Comparison of ENCODE assay signal across 8 cellular contexts in genomic region chr1:168135116-168135981, GRCh38. TPM values are rescaled to one million over a fixed set of nuclear protein-coding genes. Genes with fewer than 3 reads are reported as not detected.
DNase-seq lines count a peak whose midpoint lies in the region; ATAC-seq and TF ChIP-seq lines count a peak whose summit lies in the region.

No MANE protein-coding gene starts in this region.

- peaks cover 15% of the 10 kb centered on the region for H3K4me1 ChIP-seq in CD4-positive, alpha-beta memory T cell (ENCODE audit: insufficient read depth, low read length)
- H3K4me1 ChIP-seq in colonic mucosa (peaks cover 6% of the 10 kb centered on the region), mucosa of descending colon (ENCODE audit: low read depth) (peaks cover 5% of the 10 kb centered on the region)

- H3K4me1 Mint-ChIP-seq in CD4-positive, alpha-beta memory T cell = peaks cover 12 to 30% (median 15%) of the 10 kb centered on the region in 4 donors
- peaks cover 40% of the 10 kb centered on the region for H3K4me1 Mint-ChIP-seq in nephron

- H3K27me3 ChIP-seq in CD4-positive, alpha-beta memory T cell (ENCODE audit: insufficient read depth, low read length) = peaks cover 16% of the 10 kb centered on the region
- no peaks in the 10 kb centered on the region for H3K27me3 ChIP-seq in colonic mucosa

- H3K9me3 ChIP-seq in CD4-positive, alpha-beta memory T cell (ENCODE audit: control insufficient read depth in 1 of 2, low read length in 2 of 2) = no peaks in the 10 kb centered on the region
- no peaks in the 10 kb centered on the region for H3K9me3 ChIP-seq in colonic mucosa
- no peaks in the 10 kb centered on the region for H3K9me3 ChIP-seq in mucosa of descending colon

- H3K36me3 ChIP-seq in CD4-positive, alpha-beta memory T cell (ENCODE audit: insufficient read depth, low read length) = no peaks in the 10 kb centered on the region
- H3K36me3 ChIP-seq in colonic mucosa = no peaks in the 10 kb centered on the region
- no peaks in the 10 kb centered on the region for H3K36me3 ChIP-seq in mucosa of descending colon (ENCODE audit: low read depth)

- H3K36me3 Mint-ChIP-seq in CD4-positive, alpha-beta memory T cell = peaks cover 3 to 4% of the 10 kb centered on the region in 2 donors
- peaks cover 22% of the 10 kb centered on the region for H3K36me3 Mint-ChIP-seq in nephron (ENCODE audit: low read depth)

- H3K27ac ChIP-seq in CD4-positive, alpha-beta memory T cell (ENCODE audit: low read depth, low read length) = no peak overlapping the region
- H3K27ac ChIP-seq in colonic mucosa = no peak overlapping the region

- H3K9ac ChIP-seq in colonic mucosa (ENCODE audit: low read depth in 2 of 2, low read length in 2 of 2) = peak overlapping the region; percentile 57

- peak overlapping the region; percentile 31 to 57 for H3K4me3 ChIP-seq in CD4-positive, alpha-beta memory T cell (ENCODE audit: low read length in 2 of 2)
- H3K4me3 ChIP-seq in colonic mucosa = peak overlapping the region; percentile 58
- H3K4me3 ChIP-seq in mucosa of descending colon = no peak overlapping the region

- ATAC-seq in GM21526 (IDR thresholded peaks at IDR 0.05; ENCODE audit: low FRiP score, unreplicated experiment) (no peak), GM18870 (IDR thresholded peaks at IDR 0.05; ENCODE audit: unreplicated experiment) (no peak), mucosa of descending colon (no peak), GM18519 (IDR thresholded peaks at IDR 0.05; ENCODE audit: low FRiP score, unreplicated experiment) (no peak)

- peak overlapping the region in 4 of 7 donors; percentile 27 to 82 (median 60) for H3K27ac Mint-ChIP-seq in CD4-positive, alpha-beta memory T cell
- H3K27ac Mint-ChIP-seq in nephron = peak overlapping the region; percentile 86 to 95 (median 91)

- intact Hi-C loops in CD4-positive, alpha-beta memory T cell (cut with micrococcal nuclease) = loop anchor here (5.0 kb wide), 1 partner anchor 92 kb away; the partner anchor contains the start of gene SFT2D2
- intact Hi-C loops in colonic mucosa (cut with DNase I) (loop anchor here (5.0 kb wide), 1 partner anchor 43 kb away; no protein-coding TSS in a partner anchor), mucosa of descending colon (cut with DNase I, micrococcal nuclease) (no loop called here)

- peak in 2 of 5 donors; percentile 6 to 31 for DNase-seq in CD4-positive, alpha-beta memory T cell
- DNase-seq in NCI-H1105 (lab: John Stamatoyannopoulos, UW) (peak; percentile 48), colonic mucosa (no peak), mucosa of descending colon (no peak)

- TF ChIP-seq CTCF in colonic mucosa (IDR thresholded peaks at IDR 0.05) (no peak), nephron (IDR thresholded peaks at IDR 0.05; ENCODE audit: unreplicated experiment in 3 of 3) (no peak), mucosa of descending colon (IDR thresholded peaks at IDR 0.05) (no peak)

- peak overlapping the region; percentile 83 to 92 (median 88) for H3K4me3 Mint-ChIP-seq in CD4-positive, alpha-beta memory T cell
- peak overlapping the region; percentile 86 to 97 (median 94) for H3K4me3 Mint-ChIP-seq in nephron

- H3K9me3 Mint-ChIP-seq in CD4-positive, alpha-beta memory T cell = no peaks in the 10 kb centered on the region
- H3K9me3 Mint-ChIP-seq in nephron = no peaks in the 10 kb centered on the region

- POLR2A ChIA-PET in CD4-positive, alpha-beta memory T cell (lab: Charles Lee; ENCODE audit: partially characterized antibody) = no interaction called here

- H3K27me3 Mint-ChIP-seq in CD4-positive, alpha-beta memory T cell = peaks cover 33 to 41% of the 10 kb centered on the region in 2 donors
- H3K27me3 Mint-ChIP-seq in nephron (ENCODE audit: low read depth) = peaks cover under 1% of the 10 kb centered on the region

- CTCF ChIA-PET in CD4-positive, alpha-beta memory T cell (lab: Charles Lee; ENCODE audit: partially characterized antibody) = interaction anchor here (1.1 to 2.4 kb wide), 3 partner anchors 10 to 53 kb away, joined by 4 to 12 read pairs (median 5); no protein-coding TSS in a partner anchor

RNA-seq across cellular contexts. Expression of gene GPR161, which starts 1.4 kb away (rescaled TPM):
- total RNA-seq in CD4-positive, alpha-beta memory T cell = under 1 TPM in 1 of 2 experiments, not detected in 1; 0.12 TPM
- polyA plus RNA-seq in CD4-positive, alpha-beta memory T cell = under 1 TPM; 0.09 to 0.10 TPM
- total RNA-seq in colonic mucosa (1 to 10 TPM; 2.5 to 3.2 TPM), mucosa of descending colon (10 to 100 TPM in 1 of 3 donors, 1 to 10 TPM in 2; 2.2 to 13.1 (median 4.2) TPM)

RNA-seq across cellular contexts. Expression of gene TIPRL, which starts 43.4 kb away (rescaled TPM):
- 10 to 100 TPM; 23.8 to 28.3 TPM for total RNA-seq in CD4-positive, alpha-beta memory T cell
- polyA plus RNA-seq in CD4-positive, alpha-beta memory T cell = 10 to 100 TPM; 36.3 to 37.8 TPM
- total RNA-seq in colonic mucosa (10 to 100 TPM; 34.6 to 37.2 TPM), mucosa of descending colon (10 to 100 TPM; 30.1 to 37.4 (median 33.5) TPM)

Comparison
In these comparisons a context has a peak if more than half of its experiments do, and no peak if none do; other contexts are left out.
1. intact Hi-C loops: an anchor here in CD4-positive, alpha-beta memory T cell (5.0 kb wide) and colonic mucosa (5.0 kb wide); none called in mucosa of descending colon.